8 cellular contexts compared by ENCODE assay signal in genomic region chr1:172727956-172728603, GRCh38.
A peak's percentile ranks its signal among the peaks of the same experiment; 100 is the strongest.
DNase-seq lines count a peak whose midpoint lies in the region; ATAC-seq, FAIRE-seq and TF ChIP-seq lines count a peak whose summit lies in the region.

No MANE protein-coding gene starts in this region.

- H3K4me1 ChIP-seq in Loucy (ENCODE audit: insufficient read depth, low read length, poor library complexity, severe bottlenecking) (peaks cover 33% of the 10 kb centered on the region), hepatocyte (ENCODE audit: insufficient read depth) (peaks cover 7% of the 10 kb centered on the region)

- H3K9me3 ChIP-seq in Loucy (ENCODE audit: insufficient read depth, low read depth, low read length), result peaks cover 13% of the 10 kb centered on the region; the same call in 1 of the 2 replicates
- H3K9me3 ChIP-seq in hepatocyte (ENCODE audit: low read depth), result no peaks in the 10 kb centered on the region

- TF ChIP-seq CTCF in AG09319 (IDR thresholded peaks at IDR 0.05; ENCODE audit: low read depth, low read length) (peak; percentile 23), Loucy (conservative IDR thresholded peaks at IDR 0.05; ENCODE audit: low read length) (peak; percentile 98), hepatocyte (IDR thresholded peaks at IDR 0.05; ENCODE audit: poor library complexity) (peak; percentile 35)

- no peak overlapping the region for H3K27ac ChIP-seq in hepatocyte

- TF ChIP-seq POLR2A in GM12891 (IDR thresholded peaks at IDR 0.05; ENCODE audit: low read depth, low read length), result no peak

- H3K9me2 ChIP-seq in Loucy (replicated peaks; ENCODE audit: low read depth, low read length) (no peaks in the 10 kb centered on the region), hepatocyte (replicated peaks; ENCODE audit: insufficient read depth) (no peaks in the 10 kb centered on the region)

- ATAC-seq in stimulated activated naive CD8-positive, alpha-beta T cell treated with anti-CD3 and anti-CD28 coated beads, Interleukin-15, Interleukin-2, amounts not matched to agents 100 U/mL and 50 U/mL, for 24 hours, result peak; percentile 93
- no peak for ATAC-seq in HG02623 (IDR thresholded peaks at IDR 0.05; ENCODE audit: unreplicated experiment)

- no peak for DNase-seq in AG09319 (ENCODE audit: extremely low read depth, low read depth)
- no peak for DNase-seq in GM12891 (ENCODE audit: insufficient read length, low spot score)
- peak; percentile 83 for DNase-seq in activated CD4-positive, alpha-beta T cell treated with anti-CD3 and anti-CD28 coated beads, Interleukin-2, amount 10 ng/mL, durations not matched to agents 24 days and 14 days
- DNase-seq in hepatocyte (ENCODE audit: low spot score), result no peak
- peak; percentile 62 for DNase-seq in stimulated activated naive CD8-positive, alpha-beta T cell treated with anti-CD3 and anti-CD28 coated beads, Interleukin-15, Interleukin-2, amounts not matched to agents 100 U/mL and 50 U/mL, for 24 hours
- no peak for DNase-seq in pons (ENCODE audit: low spot score)

- H3K4me3 Mint-ChIP-seq in activated CD4-positive, alpha-beta T cell treated with anti-CD3 and anti-CD28 coated beads, Interleukin-2, amount 10 ng/mL, durations not matched to agents 24 days and 14 days, result no peak overlapping the region

- H4K20me1 ChIP-seq in Loucy (ENCODE audit: insufficient read depth, low read length, poor library complexity, severe bottlenecking) (no peaks in the 10 kb centered on the region), hepatocyte (ENCODE audit: insufficient read depth, poor library complexity, severe bottlenecking) (no peaks in the 10 kb centered on the region)

- no peaks in the 10 kb centered on the region for H3K36me3 Mint-ChIP-seq in activated CD4-positive, alpha-beta T cell treated with anti-CD3 and anti-CD28 coated beads, Interleukin-2, amount 10 ng/mL, durations not matched to agents 24 days and 14 days (ENCODE audit: low read depth)

- no peak overlapping the region for H2AFZ ChIP-seq in Loucy (ENCODE audit: low read length)
- H2AFZ ChIP-seq in hepatocyte, result no peak overlapping the region

- no peak overlapping the region for H3K4me2 ChIP-seq in Loucy (ENCODE audit: low read depth, low read length, poor library complexity, severe bottlenecking)
- H3K4me2 ChIP-seq in hepatocyte, result no peak overlapping the region

- intact Hi-C loops in activated CD4-positive, alpha-beta T cell treated with anti-CD3 and anti-CD28 coated beads, Interleukin-2, amount 10 ng/mL, durations not matched to agents 24 days and 14 days (cut with micrococcal nuclease), result loop anchor here (1.0 kb wide), 1 partner anchor 278 kb away; no protein-coding TSS in a partner anchor

- H3K4me1 Mint-ChIP-seq in activated CD4-positive, alpha-beta T cell treated with anti-CD3 and anti-CD28 coated beads, Interleukin-2, amount 10 ng/mL, durations not matched to agents 24 days and 14 days, result peaks cover 17% of the 10 kb centered on the region

- no peaks in the 10 kb centered on the region for H3F3A ChIP-seq in Loucy (ENCODE audit: low read depth)

- peak overlapping the region; percentile 37 for H3K27ac Mint-ChIP-seq in activated CD4-positive, alpha-beta T cell treated with anti-CD3 and anti-CD28 coated beads, Interleukin-2, amount 10 ng/mL, durations not matched to agents 24 days and 14 days

- H3K27me3 Mint-ChIP-seq in activated CD4-positive, alpha-beta T cell treated with anti-CD3 and anti-CD28 coated beads, Interleukin-2, amount 10 ng/mL, durations not matched to agents 24 days and 14 days, result peaks cover 33% of the 10 kb centered on the region

- WGBS in hepatocyte (ENCODE audit: low lambda C conversion rate, missing lambda C conversion rate), result 100% methylated on average over 1 of the region's 1 CpG

- H3K9me3 Mint-ChIP-seq in activated CD4-positive, alpha-beta T cell treated with anti-CD3 and anti-CD28 coated beads, Interleukin-2, amount 10 ng/mL, durations not matched to agents 24 days and 14 days, result peaks cover 22% of the 10 kb centered on the region

- H3K4me3 ChIP-seq in Loucy (ENCODE audit: low read length, poor library complexity, severe bottlenecking), result no peak overlapping the region
- no peak overlapping the region for H3K4me3 ChIP-seq in hepatocyte

- H3K27me3 ChIP-seq in Loucy (ENCODE audit: insufficient read depth, low read length, poor library complexity, severe bottlenecking) (no peaks in the 10 kb centered on the region), hepatocyte (no peaks in the 10 kb centered on the region)

- no peak overlapping the region for H3K9ac ChIP-seq in Loucy (ENCODE audit: low read depth, low read length, poor library complexity, severe bottlenecking)

- H3K79me2 ChIP-seq in Loucy (ENCODE audit: insufficient read depth, low read length) (no peaks in the 10 kb centered on the region), hepatocyte (no peaks in the 10 kb centered on the region)

- FAIRE-seq in GM12891 (lab: Jason Lieb, UNC), result peak; percentile 97

- no peaks in the 10 kb centered on the region for H3K36me3 ChIP-seq in Loucy (ENCODE audit: insufficient read depth, low read length)
- no peaks in the 10 kb centered on the region for H3K36me3 ChIP-seq in hepatocyte (replicated peaks; ENCODE audit: insufficient read depth, low read depth)

TF ChIP-seq in GM12891, 5 proteins besides CTCF, POLR2A, EP300 and RAD21:
- TF ChIP-seq SPI1 (IDR thresholded peaks at IDR 0.05; ENCODE audit: low read depth, low read length), result no peak
- TF ChIP-seq PAX5 (IDR thresholded peaks at IDR 0.05; ENCODE audit: insufficient read depth, low read length, severe bottlenecking), result no peak
- TF ChIP-seq POU2F2 (IDR thresholded peaks at IDR 0.05; ENCODE audit: low read depth, low read length), result no peak

Comparison
In these comparisons a context has a peak if more than half of its experiments do, and no peak if none do; other contexts are left out.
1. DNase-seq: peak in activated CD4-positive, alpha-beta T cell treated with anti-CD3 and anti-CD28 coated beads, Interleukin-2, amount 10 ng/mL, durations not matched to agents 24 days and 14 days (single experiment) and stimulated activated naive CD8-positive, alpha-beta T cell treated with anti-CD3 and anti-CD28 coated beads, Interleukin-15, Interleukin-2, amounts not matched to agents 100 U/mL and 50 U/mL, for 24 hours (single experiment); none in AG09319 (single experiment), GM12891 (single experiment), hepatocyte (single experiment) and pons (single experiment).
2. CTCF ChIP-seq: peak in every context shown above with its lines; median percentile 98 in Loucy; 35 in hepatocyte; 23 in AG09319.